ENCODE assay signal across 26 cellular contexts in genomic region chr7:100899432-100899831, GRCh38. TPM values are rescaled to one million over a fixed set of nuclear protein-coding genes. Genes with fewer than 3 reads are reported as not detected.
"Had no signal": no experiment of that assay in that cellular context is flagged by ENCODE, and none has a peak within 500 bp of the region (broad histone marks: within the 10 kb centered on the region; RNA-seq: fewer than 3 reads in every experiment).

No MANE protein-coding gene starts in this region.

- DNase-seq: naive thymus-derived CD4-positive, alpha-beta T cell; nephron progenitor cell; nucleus accumbens; pancreas; psoas muscle; right cardiac atrium; right lobe of liver; sigmoid colon; small intestine; stimulated activated CD4-positive, alpha-beta T cell treated with anti-CD3 and anti-CD28 coated beads, Interleukin-15, amount 100 ng/mL, for 24 hours; stimulated activated CD4-positive, alpha-beta T cell treated with anti-CD3 and anti-CD28 coated beads, Interleukin-2, amount 100 ng/mL, for 24 hours; stimulated activated CD4-positive, alpha-beta T cell treated with anti-CD3 and anti-CD28 coated beads, Interleukin-2, amount 100 ng/mL, for 48 hours; stimulated activated CD4-positive, alpha-beta T cell treated with anti-CD3 and anti-CD28 coated beads, Interleukin-4, amount 100 ng/mL, for 24 hours; stimulated activated naive B cell treated with anti-CD40 and anti-IgM and Interleukin-4, amounts not matched to agents 10 μg/mL and 1 μg/mL and 100 μg/mL, for 72 hours; stimulated activated naive CD4-positive, alpha-beta T cell treated with Interleukin-2 at 50 U/mL for 16 hours; stomach; thyroid gland; trophoblast cell; upper lobe of left lung had no signal

- H3K4me3 ChIP-seq: pancreas, psoas muscle, right lobe of liver, sigmoid colon, stomach, thoracic aorta, thyroid gland, tibial nerve, upper lobe of left lung, vagina had no signal

- H3K9me3 ChIP-seq: neutrophil, pancreas, psoas muscle, right lobe of liver, sigmoid colon, stomach, thoracic aorta, thyroid gland, tibial nerve, upper lobe of left lung, vagina had no signal

- H3K27me3 ChIP-seq: pancreas, right lobe of liver, vagina had no signal

- H3K36me3 ChIP-seq: neutrophil, pancreas, right lobe of liver, sigmoid colon, stomach, thoracic aorta, thyroid gland, tibial nerve, upper lobe of left lung, vagina had no signal

- ATAC-seq: naive thymus-derived CD4-positive, alpha-beta T cell; natural killer cell treated with Interleukin-12 subunit alpha and Interleukin-12 subunit beta and Interleukin-15 and Interleukin-18, amount 100 ng/mL, for 72 hours; pancreas; psoas muscle; right cardiac atrium; right lobe of liver; stimulated activated effector memory CD8-positive, alpha-beta T cell treated with anti-CD3 and anti-CD28 coated beads, Interleukin-12 subunit alpha, Interleukin-12 subunit beta, amount 100 ng/mL, for 72 hours; stimulated activated naive B cell treated with anti-CD40 and anti-IgM and Interleukin-4, amounts not matched to agents 10 μg/mL and 1 μg/mL and 100 μg/mL, for 72 hours had no signal

- FAIRE-seq: pancreas, small intestine, urothelium cell line had no signal

- H3K27ac ChIP-seq: neutrophil, pancreas, psoas muscle, right lobe of liver, sigmoid colon, stomach, thoracic aorta, thyroid gland, tibial nerve, upper lobe of left lung, vagina had no signal

- H3K4me1 ChIP-seq: psoas muscle had no signal

RNA-seq across cellular contexts. Expression of gene ACHE, which starts 3.7 kb away (rescaled TPM):
- polyA plus RNA-seq: naive thymus-derived CD4-positive, alpha-beta T cell had no signal
